Comparison of ENCODE assay signal across 30 cellular contexts in genomic region chr3:103137830-103138229, GRCh38.
"Had no signal": no experiment of that assay in that cellular context is flagged by ENCODE, and none has a peak within 500 bp of the region (broad histone marks: within the 10 kb centered on the region; RNA-seq: fewer than 3 reads in every experiment).

No MANE protein-coding gene starts in this region.

- H3K36me3 ChIP-seq: ascending aorta, cardiac muscle cell had no signal

- H3K9me3 ChIP-seq: ascending aorta had no signal

- H3K4me3 ChIP-seq: ascending aorta, cardiac muscle cell had no signal

- H3K27me3 ChIP-seq: ascending aorta, cardiac muscle cell had no signal

- H3K27ac ChIP-seq: ascending aorta, cardiac muscle cell, VCaP had no signal

- FAIRE-seq: bronchial epithelial cell, TTC549 had no signal

- DNase-seq: activated CD4-positive, alpha-beta memory T cell treated with anti-CD3 and anti-CD28 coated beads, Interleukin-2, amount 10 ng/mL, durations not matched to agents 7 days and 5 days; activated CD4-positive, alpha-beta T cell treated with anti-CD3 and anti-CD28 coated beads for 1 hour; activated CD4-positive, alpha-beta T cell treated with anti-CD3 and anti-CD28 coated beads for 36 hours; activated CD4-positive, alpha-beta T cell treated with anti-CD3 and anti-CD28 coated beads for 48 hours; activated CD4-positive, alpha-beta T cell treated with anti-CD3 and anti-CD28 coated beads, Interleukin-2, amount 10 ng/mL, durations not matched to agents 7 days and 5 days; activated CD4-positive, alpha-beta T cell treated with anti-CD3 and anti-CD28 coated beads, Interleukin-2, amount 50 U/mL, for 48 hours; activated CD4-positive, CD25-positive, alpha-beta regulatory T cell; activated CD8-positive, alpha-beta memory T cell treated with anti-CD3 and anti-CD28 coated beads for 24 hours; activated CD8-positive, alpha-beta memory T cell treated with anti-CD3 and anti-CD28 coated beads, Interleukin-2, amount 10 ng/mL, durations not matched to agents 7 days and 5 days; activated CD8-positive, alpha-beta memory T cell treated with anti-CD3 and anti-CD28 coated beads, Interleukin-2, amount 50 U/mL, for 48 hours; activated CD8-positive, alpha-beta T cell treated with anti-CD3 and anti-CD28 coated beads, Interleukin-2, amount 10 ng/mL, durations not matched to agents 7 days and 5 days; activated effector memory CD4-positive, alpha-beta T cell treated with Interleukin-2 at 50 U/mL for 16 hours; activated gamma-delta T cell; activated naive CD4-positive, alpha-beta T cell treated with anti-CD3 and anti-CD28 coated beads, Interleukin-2, amount 10 ng/mL, durations not matched to agents 7 days and 5 days; activated naive CD4-positive, alpha-beta T cell treated with Interleukin-2 at 50 U/mL for 16 hours; activated naive CD8-positive, alpha-beta T cell treated with anti-CD3 and anti-CD28 coated beads, Interleukin-2, amount 10 ng/mL, durations not matched to agents 7 days and 5 days; activated naive CD8-positive, alpha-beta T cell treated with anti-CD3 and anti-CD28 coated beads, Interleukin-2, amount 50 U/mL, for 24 hours; activated T-cell treated with anti-CD3 and anti-CD28 coated beads, Interleukin-2, amount 50 U/mL, for 24 hours; activated T-cell treated with anti-CD3 and anti-CD28 coated beads, Interleukin-2, amount 50 U/mL, for 48 hours; amygdala; anterior cingulate cortex; caudate nucleus; cerebellar nuclear complex; T-helper 2 cell; T-helper 9 cell had no signal

- H3K4me1 ChIP-seq: ascending aorta had no signal
